Comparison of ENCODE assay signal across 10 cellular contexts in the genomic region with DNA sequence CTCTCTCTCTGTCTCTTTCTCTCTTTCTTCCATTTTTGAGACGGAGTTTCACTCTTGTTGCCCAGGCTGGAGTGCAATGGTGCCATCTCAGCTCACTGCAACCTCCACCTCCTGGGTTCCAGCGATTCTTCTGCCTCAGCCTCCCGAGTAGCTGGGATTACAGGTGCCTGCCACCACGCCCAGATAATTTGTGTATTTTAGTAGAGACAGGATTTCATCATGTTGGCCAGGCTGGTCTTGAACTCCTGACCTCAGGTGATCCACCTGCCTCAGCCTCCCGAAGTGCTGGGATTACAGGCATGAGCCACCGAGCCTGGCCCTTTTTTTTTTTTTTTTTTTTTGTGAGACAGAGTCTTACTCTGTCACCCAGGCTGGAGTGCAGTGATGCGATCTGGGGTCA. TPM values are rescaled to one million over a fixed set of nuclear protein-coding genes. Genes with fewer than 3 reads are reported as not detected.
DNase-seq lines count a peak whose midpoint lies in the region; ATAC-seq, FAIRE-seq and TF ChIP-seq lines count a peak whose summit lies in the region.
"Not testable (repeated sequence)": the region's sequence is repeated elsewhere in the genome, so short reads cannot be mapped to it uniquely, and the experiment has no call there.
"Had no signal": no experiment of that assay in that cellular context is flagged by ENCODE, and none has a peak within 500 bp of the region (broad histone marks: within the 10 kb centered on the region; RNA-seq: fewer than 3 reads in every experiment).

No MANE protein-coding gene starts in this region.

- H3K27me3 ChIP-seq in Caco-2 (replicated peaks; ENCODE audit: control insufficient read depth, insufficient read depth, low read length); colonic mucosa; vagina: not testable (repeated sequence)

- BruUV-seq in Caco-2 (replicated peaks; lab: Mats Ljungman, UMichigan) = not testable (repeated sequence)

- H3K27ac ChIP-seq in colonic mucosa (peak overlapping the region; percentile 79), kidney (ENCODE audit: low read depth in 2 of 2, low read length in 2 of 2) (peak overlapping the region; percentile 23 to 71), vagina (peak overlapping the region; percentile 69)

- not testable (repeated sequence) for FAIRE-seq in kidney (lab: Jason Lieb, UNC)

- not testable (repeated sequence) for H3K9ac ChIP-seq in colonic mucosa (ENCODE audit: low read depth in 2 of 2, low read length in 2 of 2); kidney (ENCODE audit: low read length in 2 of 2)

- H3K4me1 Mint-ChIP-seq in Caco-2 (ENCODE audit: low read depth, unreplicated experiment) (peaks cover 41% of the 10 kb centered on the region), mesothelial cell of epicardium (peaks cover 33% of the 10 kb centered on the region), progenitor cell of endocrine pancreas (ENCODE audit: low read depth) (peaks cover 48% of the 10 kb centered on the region)
- H3K4me1 Mint-ChIP-seq in T-helper 17 cell = not testable (repeated sequence)
- peaks cover 6 to 18% of the 10 kb centered on the region in 2 donors for H3K4me1 Mint-ChIP-seq in stimulated activated naive B cell treated with anti-CD40 and anti-IgM and Interleukin-4, amounts not matched to agents 10 μg/mL and 1 μg/mL and 100 μg/mL, for 72 hours

- ATAC-seq in T-helper 17 cell; stimulated activated naive B cell treated with anti-CD40 and anti-IgM and Interleukin-4, amounts not matched to agents 10 μg/mL and 1 μg/mL and 100 μg/mL, for 72 hours (replicated peaks): not testable (repeated sequence)

- H3K4me1 ChIP-seq in Caco-2 = peaks cover 64% of the 10 kb centered on the region
- not testable (repeated sequence) for H3K4me1 ChIP-seq in colonic mucosa; kidney (ENCODE audit: control insufficient read depth in 1 of 2, insufficient read depth in 1 of 2, low read depth in 1 of 2, low read length in 2 of 2); vagina

- H3K9me3 Mint-ChIP-seq in Caco-2 (ENCODE audit: unreplicated experiment); mesothelial cell of epicardium; progenitor cell of endocrine pancreas (ENCODE audit: low read depth); stimulated activated naive B cell treated with anti-CD40 and anti-IgM and Interleukin-4, amounts not matched to agents 10 μg/mL and 1 μg/mL and 100 μg/mL, for 72 hours: not testable (repeated sequence)

- CTCF ChIA-PET in Caco-2 (lab: Charles Lee) = interaction anchor here (0.6 to 1.3 kb wide), 3 partner anchors 20 to 278 kb away, joined by 3 read pairs; a partner anchor contains a TSS

- peaks cover 22% of the 10 kb centered on the region for H3K36me3 Mint-ChIP-seq in Caco-2 (ENCODE audit: insufficient read depth, unreplicated experiment)
- H3K36me3 Mint-ChIP-seq in T-helper 17 cell (ENCODE audit: low read depth); mesothelial cell of epicardium; progenitor cell of endocrine pancreas (ENCODE audit: insufficient read depth); stimulated activated naive B cell treated with anti-CD40 and anti-IgM and Interleukin-4, amounts not matched to agents 10 μg/mL and 1 μg/mL and 100 μg/mL, for 72 hours: not testable (repeated sequence)

- H3K4me3 Mint-ChIP-seq in Caco-2 (ENCODE audit: unreplicated experiment) (peak overlapping the region; percentile 43), T-helper 17 cell (peak overlapping the region; percentile 57), progenitor cell of endocrine pancreas (ENCODE audit: low read depth) (peak overlapping the region; percentile 60)
- H3K4me3 Mint-ChIP-seq in mesothelial cell of epicardium; stimulated activated naive B cell treated with anti-CD40 and anti-IgM and Interleukin-4, amounts not matched to agents 10 μg/mL and 1 μg/mL and 100 μg/mL, for 72 hours: not testable (repeated sequence)

- intact Hi-C loops in Caco-2 (cut with micrococcal nuclease; ENCODE audit: unreplicated experiment); kidney (cut with DNase I); vagina (cut with DNase I): not testable (repeated sequence)
- intact Hi-C loops in colonic mucosa (cut with DNase I) = loop anchor here (5.0 kb wide), 1 partner anchor 39 kb away; a partner anchor contains a TSS

- not testable (repeated sequence) for H3K9me3 ChIP-seq in Caco-2; T-helper 17 cell (ENCODE audit: control insufficient read depth, low read length, poor library complexity, severe bottlenecking); colonic mucosa; kidney (ENCODE audit: control insufficient read depth in 1 of 2, low read length in 2 of 2); vagina

- H3K27ac Mint-ChIP-seq in Caco-2 (ENCODE audit: unreplicated experiment) (peak overlapping the region; percentile 85), mesothelial cell of epicardium (peak overlapping the region; percentile 93), progenitor cell of endocrine pancreas (peak overlapping the region; percentile 99)
- H3K27ac Mint-ChIP-seq in T-helper 17 cell = not testable (repeated sequence)
- peak overlapping the region; percentile 84 for H3K27ac Mint-ChIP-seq in stimulated activated naive B cell treated with anti-CD40 and anti-IgM and Interleukin-4, amounts not matched to agents 10 μg/mL and 1 μg/mL and 100 μg/mL, for 72 hours

- H3K4me3 ChIP-seq in Caco-2 (ENCODE audit: low read depth, low read length); colonic mucosa; kidney (ENCODE audit: low read length in 2 of 2); vagina: not testable (repeated sequence)

- not testable (repeated sequence) for H3K36me3 ChIP-seq in Caco-2 (ENCODE audit: control insufficient read depth, insufficient read depth, low read length); colonic mucosa; kidney (ENCODE audit: control insufficient read depth in 1 of 2, insufficient read depth in 2 of 2, low read length in 2 of 2); vagina

- not testable (repeated sequence) for DNase-seq in Caco-2; T-helper 17 cell; colonic mucosa; kidney; mesothelial cell of epicardium (ENCODE audit: low spot score in 2 of 2, unreplicated experiment in 2 of 2); progenitor cell of endocrine pancreas (ENCODE audit: low spot score, unreplicated experiment); stimulated activated naive B cell treated with anti-CD40 and anti-IgM and Interleukin-4, amounts not matched to agents 10 μg/mL and 1 μg/mL and 100 μg/mL, for 72 hours; vagina (ENCODE audit: extremely low spot score in 2 of 2)

- H3K27me3 Mint-ChIP-seq in Caco-2 (ENCODE audit: insufficient read depth, unreplicated experiment); T-helper 17 cell; mesothelial cell of epicardium (ENCODE audit: low read depth); progenitor cell of endocrine pancreas; stimulated activated naive B cell treated with anti-CD40 and anti-IgM and Interleukin-4, amounts not matched to agents 10 μg/mL and 1 μg/mL and 100 μg/mL, for 72 hours: not testable (repeated sequence)

- not testable (repeated sequence) for TF ChIP-seq POLR2A in vagina (IDR thresholded peaks at IDR 0.05)

- not testable (repeated sequence) for TF ChIP-seq CTCF in Caco-2 (IDR thresholded peaks at IDR 0.05; ENCODE audit: insufficient read depth in 1 of 2, low read depth in 1 of 2, low read length in 1 of 2, severe bottlenecking in 1 of 2, unreplicated experiment in 1 of 2); colonic mucosa (IDR thresholded peaks at IDR 0.05); kidney (IDR thresholded peaks at IDR 0.05; ENCODE audit: borderline replicate concordance, extremely low read depth, insufficient read depth); mesothelial cell of epicardium (IDR thresholded peaks at IDR 0.05; ENCODE audit: unreplicated experiment); progenitor cell of endocrine pancreas (IDR thresholded peaks at IDR 0.05; ENCODE audit: unreplicated experiment); vagina (IDR thresholded peaks at IDR 0.05)

- POLR2A ChIA-PET in Caco-2 (lab: Charles Lee) = not testable (repeated sequence)

RNA-seq across cellular contexts. Expression of a gene that starts 4.7 kb away (rescaled TPM):
- total RNA-seq in Caco-2 (2022) (60.9 and 64.9 TPM in 2 replicates), T-helper 17 cell (10 to 100 TPM; 13.9 to 14.6 TPM), colonic mucosa (100 to 1,000 TPM; 132 to 141 TPM), kidney (29.8 TPM), mesothelial cell of epicardium (26.9 to 30.8 TPM (median 27.7 TPM) in 3 replicates), progenitor cell of endocrine pancreas (77.4 and 83.9 TPM in 2 replicates), vagina (31.7 TPM)
- 107 TPM for polyA plus RNA-seq in kidney (ENCODE audit: insufficient read depth, low read depth, low replicate concordance)

RNA-seq across cellular contexts. Expression of a gene that starts 19.6 kb away (rescaled TPM):
- total RNA-seq in Caco-2 (2022) = 43.6 and 48.8 TPM in 2 replicates
- total RNA-seq in T-helper 17 cell = 10 to 100 TPM; 19.3 to 21.8 TPM
- total RNA-seq in colonic mucosa = 10 to 100 TPM; 50.3 to 51.4 TPM
- 35.4 TPM for total RNA-seq in kidney
- polyA plus RNA-seq in kidney (ENCODE audit: insufficient read depth, low read depth, low replicate concordance) = 64.1 TPM
- total RNA-seq in mesothelial cell of epicardium = 42.9 to 45.6 TPM (median 44.2 TPM) in 3 replicates
- 59.3 and 64.3 TPM in 2 replicates for total RNA-seq in progenitor cell of endocrine pancreas
- 29.5 TPM for total RNA-seq in vagina

RNA-seq across cellular contexts. Expression of a gene that starts 29.0 kb away (rescaled TPM):
- total RNA-seq in Caco-2 (2022) = 48.8 and 57.2 TPM in 2 replicates
- total RNA-seq in T-helper 17 cell = 10 to 100 TPM; 46.6 to 63.7 TPM
- 10 to 100 TPM; 27.0 to 46.6 TPM for total RNA-seq in colonic mucosa
- total RNA-seq in kidney = 26.1 TPM
- 27.1 TPM for polyA plus RNA-seq in kidney (ENCODE audit: insufficient read depth, low read depth, low replicate concordance)
- total RNA-seq in mesothelial cell of epicardium = 44.8 to 50.2 TPM (median 49.5 TPM) in 3 replicates
- total RNA-seq in progenitor cell of endocrine pancreas = 36.6 and 40.5 TPM in 2 replicates
- 17.4 TPM for total RNA-seq in vagina

RNA-seq across cellular contexts. Expression of a gene that starts 29.1 kb away (rescaled TPM):
- total RNA-seq in Caco-2 (2022) (1.1 and 1.9 TPM in 2 replicates), T-helper 17 cell (under 1 TPM; 0.47 to 0.65 TPM), colonic mucosa (under 1 TPM; 0.57 to 0.61 TPM), kidney (0.50 TPM), mesothelial cell of epicardium (0.64 to 0.95 TPM (median 0.72 TPM) in 3 replicates), progenitor cell of endocrine pancreas (0.51 and 1.6 TPM in 2 replicates), vagina (not detected)
- polyA plus RNA-seq in kidney (ENCODE audit: insufficient read depth, low read depth, low replicate concordance) = 0.80 TPM
- polyA plus RNA-seq: CD14-positive monocyte had no signal

RNA-seq across cellular contexts. Expression of a gene that starts 32.1 kb away (rescaled TPM):
- total RNA-seq in Caco-2 (2022) = 14.5 and 14.7 TPM in 2 replicates
- total RNA-seq in T-helper 17 cell = under 1 TPM in 1 of 2 donors, not detected in 1; 0.32 TPM
- 10 to 100 TPM; 25.6 to 34.2 TPM for total RNA-seq in colonic mucosa
- total RNA-seq in kidney = 14.5 TPM
- polyA plus RNA-seq in kidney (ENCODE audit: insufficient read depth, low read depth, low replicate concordance) = 18.0 TPM
- 3.4 to 4.3 TPM (median 4.3 TPM) in 3 replicates for total RNA-seq in mesothelial cell of epicardium
- total RNA-seq in progenitor cell of endocrine pancreas = 18.8 and 19.7 TPM in 2 replicates
- 3.9 TPM for total RNA-seq in vagina
- total RNA-seq: RPMI7951 had no signal
